ENCODE assay signal across 9 cellular contexts in genomic region chr10:117445992-117446391, GRCh38.
"Had no signal": no experiment of that assay in that cellular context is flagged by ENCODE, and none has a peak within 500 bp of the region (broad histone marks: within the 10 kb centered on the region; RNA-seq: fewer than 3 reads in every experiment).

No MANE protein-coding gene starts in this region.

- H3K4me3 ChIP-seq: GM23338 had no signal

- FAIRE-seq: H1, H54, HTR-8/SVneo had no signal

- H3K36me3 Mint-ChIP-seq: IgD-negative memory B cell had no signal

- H3K27ac Mint-ChIP-seq: GM23338, H9, HFFc6 had no signal

- H2AFZ ChIP-seq: GM23338 had no signal

- ATAC-seq: GM23338 had no signal

- H3K4me3 Mint-ChIP-seq: GM23338, H9, HFFc6, IgD-negative memory B cell had no signal

- H3K4me2 ChIP-seq: GM23338, KMS-11 had no signal

- H3K27ac ChIP-seq: KMS-11 had no signal

- H3K9ac ChIP-seq: KMS-11 had no signal

- DNase-seq: H9, HCEC 1CT, HFFc6 had no signal
